Comparison of ENCODE assay signal across 9 cellular contexts in the genomic region with DNA sequence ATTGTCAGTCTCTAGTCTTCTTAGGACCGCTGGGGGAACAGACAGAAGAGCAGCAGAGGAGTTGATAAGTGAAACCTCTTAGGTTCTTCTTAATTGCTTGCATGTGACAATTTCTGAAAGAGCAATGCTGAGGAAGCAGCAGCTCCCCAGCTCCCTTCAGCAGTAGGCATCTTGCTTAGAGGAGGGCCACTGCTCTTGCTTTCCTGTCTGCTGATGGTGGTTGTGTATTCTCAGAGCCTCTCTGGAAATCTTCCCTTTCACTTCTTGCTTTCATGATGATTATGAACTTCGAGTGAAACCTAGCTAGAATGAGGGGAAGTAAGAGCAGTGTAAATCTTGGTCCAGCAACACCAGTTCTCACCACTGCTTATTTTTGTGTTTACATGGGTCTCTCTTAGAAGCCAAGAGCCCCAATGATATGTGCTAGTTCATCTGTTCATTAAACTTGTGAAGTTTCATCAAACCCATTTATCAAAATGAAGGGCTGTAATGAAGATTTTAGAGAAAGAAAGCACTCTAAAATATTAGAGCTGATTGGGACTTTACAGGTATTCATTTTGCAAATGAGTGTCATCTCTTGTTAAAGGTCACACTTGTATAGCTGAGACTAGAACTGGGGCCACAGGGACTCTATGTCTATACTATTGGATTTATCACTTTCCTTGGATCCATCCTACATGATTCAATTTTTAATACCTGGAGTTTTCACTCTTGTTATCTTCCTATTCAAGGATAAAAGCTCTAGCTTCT.
A peak's percentile ranks its signal among the peaks of the same experiment; 100 is the strongest.
DNase-seq lines count a peak whose midpoint lies in the region; ATAC-seq and TF ChIP-seq lines count a peak whose summit lies in the region.
"Had no signal": no experiment of that assay in that cellular context is flagged by ENCODE, and none has a peak within 500 bp of the region (broad histone marks: within the 10 kb centered on the region; RNA-seq: fewer than 3 reads in every experiment).

No MANE protein-coding gene starts in this region.

- TF ChIP-seq EP300 in stomach (IDR thresholded peaks at IDR 0.05), result no peak

- 38 to 67% (median 62%) methylated on average over 2 of the region's 2 CpGs for WGBS in stomach, 5 donors

- no peak for TF ChIP-seq POLR2A in stomach (IDR thresholded peaks at IDR 0.05)

- H3K9me3 ChIP-seq in stomach, result no peaks in the 10 kb centered on the region

- H3K27me3 ChIP-seq in stomach, result no peaks in the 10 kb centered on the region

- H3K27ac ChIP-seq in stomach, result peak overlapping the region in 1 of 5 donors; percentile 43
- H3K27ac ChIP-seq: HL-60 had no signal

- H3K4me3 ChIP-seq in stomach, result no peak overlapping the region

- peaks cover 30 to 73% (median 51%) of the 10 kb centered on the region in 4 donors for H3K4me1 ChIP-seq in stomach

- TF ChIP-seq CTCF in stomach (IDR thresholded peaks at IDR 0.05), result no peak

- ATAC-seq in GM18867 (IDR thresholded peaks at IDR 0.05; ENCODE audit: unreplicated experiment) (peak; percentile 93), GM21717 (IDR thresholded peaks at IDR 0.05; ENCODE audit: unreplicated experiment) (peak; percentile 95), HG03575 (IDR thresholded peaks at IDR 0.05; ENCODE audit: extremely low read depth, insufficient number of reproducible peaks, low FRiP score, unreplicated experiment) (peak; percentile 93)

- peak; percentile 78 for DNase-seq in medulla oblongata (ENCODE audit: extremely low spot score)
- no peak for DNase-seq in HuH-7.5 (ENCODE audit: low spot score)
- DNase-seq in effector CD8-positive, alpha-beta T cell (lab: John Stamatoyannopoulos, UW), result no peak
- DNase-seq in stomach, result no peak
- no peak for DNase-seq in activated effector memory CD4-positive, alpha-beta T cell treated with Interleukin-2 at 50 U/mL for 16 hours

- intact Hi-C loops in stomach (cut with DNase I; ENCODE audit: low total_unique reads), result no loop called here

- peaks cover 0 to 4% (median under 1%) of the 10 kb centered on the region in 4 donors for H3K36me3 ChIP-seq in stomach
